In genomic region chr13:102609696-102610095, GRCh38 we compare ENCODE assay signal across 19 cellular contexts. TPM values are rescaled to one million over a fixed set of nuclear protein-coding genes. Genes with fewer than 3 reads are reported as not detected.
A peak's percentile ranks its signal among the peaks of the same experiment; 100 is the strongest.
DNase-seq lines count a peak whose midpoint lies in the region; ATAC-seq lines count a peak whose summit lies in the region.
"Had no signal": no experiment of that assay in that cellular context is flagged by ENCODE, and none has a peak within 500 bp of the region (broad histone marks: within the 10 kb centered on the region; RNA-seq: fewer than 3 reads in every experiment).

No MANE protein-coding gene starts in this region.

- H3K27me3 Mint-ChIP-seq in activated naive CD4-positive, alpha-beta T cell treated with anti-CD3 and anti-CD28 coated beads, Interleukin-2, amount 10 ng/mL, durations not matched to agents 7 days and 5 days = no peaks in the 10 kb centered on the region
- H3K27me3 Mint-ChIP-seq in T-helper 17 cell = no peaks in the 10 kb centered on the region
- no peaks in the 10 kb centered on the region for H3K27me3 Mint-ChIP-seq in activated naive CD8-positive, alpha-beta T cell treated with anti-CD3 and anti-CD28 coated beads, Interleukin-2, amount 50 U/mL, for 24 hours
- H3K27me3 Mint-ChIP-seq: CD4-positive, CD25-positive, alpha-beta regulatory T cell had no signal

- peak overlapping the region; percentile 79 for H3K27ac Mint-ChIP-seq in activated naive CD4-positive, alpha-beta T cell treated with anti-CD3 and anti-CD28 coated beads, Interleukin-2, amount 10 ng/mL, durations not matched to agents 7 days and 5 days
- peak overlapping the region; percentile 6 for H3K27ac Mint-ChIP-seq in T-helper 17 cell
- H3K27ac Mint-ChIP-seq in activated naive CD8-positive, alpha-beta T cell treated with anti-CD3 and anti-CD28 coated beads, Interleukin-2, amount 50 U/mL, for 24 hours = peak overlapping the region; percentile 90

- ATAC-seq in T-helper 17 cell = no peak
- peak; percentile 76 for ATAC-seq in activated naive CD8-positive, alpha-beta T cell treated with anti-CD3 and anti-CD28 coated beads, Interleukin-2, amount 50 U/mL, for 24 hours
- ATAC-seq in stimulated activated naive CD8-positive, alpha-beta T cell treated with anti-CD3 and anti-CD28 coated beads, Interleukin-15, Interleukin-2, amounts not matched to agents 100 U/mL and 50 U/mL, for 24 hours = peak; percentile 75
- ATAC-seq in HG03139 (IDR thresholded peaks at IDR 0.05; ENCODE audit: unreplicated experiment) = no peak
- ATAC-seq: left lobe of liver, sciatic nerve had no signal

- CTCF ChIA-PET in activated naive CD4-positive, alpha-beta T cell treated with anti-CD3 and anti-CD28 coated beads, Interleukin-2, amount 10 ng/mL, durations not matched to agents 7 days and 5 days (lab: Charles Lee) = no interaction called here

- DNase-seq in activated naive CD4-positive, alpha-beta T cell treated with anti-CD3 and anti-CD28 coated beads, Interleukin-2, amount 10 ng/mL, durations not matched to agents 7 days and 5 days = no peak
- no peak for DNase-seq in activated naive CD4-positive, alpha-beta T cell (lab: John Stamatoyannopoulos, UW)
- DNase-seq in T-helper 17 cell (no peak), NCI-H1694 (lab: John Stamatoyannopoulos, UW) (no peak)
- DNase-seq in activated naive CD8-positive, alpha-beta T cell treated with anti-CD3 and anti-CD28 coated beads, Interleukin-2, amount 50 U/mL, for 24 hours = no peak
- DNase-seq in stimulated activated naive CD8-positive, alpha-beta T cell treated with anti-CD3 and anti-CD28 coated beads, Interleukin-15, Interleukin-2, amounts not matched to agents 100 U/mL and 50 U/mL, for 24 hours = peak; percentile 17
- DNase-seq in effector CD4-positive, alpha-beta T cell = no peak
- DNase-seq: CD4-positive, CD25-positive, alpha-beta regulatory T cell; DMS153; glutamatergic neuron; NCI-H1105; NCI-H2029 treated with DMSO at 0.1 percent for 48 hours; NCI-H345; nephron progenitor cell; Right ventricle myocardium superior had no signal

- H3K4me1 Mint-ChIP-seq in activated naive CD4-positive, alpha-beta T cell treated with anti-CD3 and anti-CD28 coated beads, Interleukin-2, amount 10 ng/mL, durations not matched to agents 7 days and 5 days = peaks cover 46% of the 10 kb centered on the region
- H3K4me1 Mint-ChIP-seq in T-helper 17 cell = peaks cover 33% of the 10 kb centered on the region
- peaks cover 53% of the 10 kb centered on the region for H3K4me1 Mint-ChIP-seq in activated naive CD8-positive, alpha-beta T cell treated with anti-CD3 and anti-CD28 coated beads, Interleukin-2, amount 50 U/mL, for 24 hours
- H3K4me1 Mint-ChIP-seq: nephron progenitor cell had no signal

- no peak overlapping the region for H3K4me3 Mint-ChIP-seq in activated naive CD4-positive, alpha-beta T cell treated with anti-CD3 and anti-CD28 coated beads, Interleukin-2, amount 10 ng/mL, durations not matched to agents 7 days and 5 days
- H3K4me3 Mint-ChIP-seq in T-helper 17 cell = no peak overlapping the region
- H3K4me3 Mint-ChIP-seq in activated naive CD8-positive, alpha-beta T cell treated with anti-CD3 and anti-CD28 coated beads, Interleukin-2, amount 50 U/mL, for 24 hours = no peak overlapping the region
- H3K4me3 Mint-ChIP-seq: nephron progenitor cell had no signal

- H3K9me3 ChIP-seq in T-helper 17 cell (ENCODE audit: control insufficient read depth, low read length, poor library complexity, severe bottlenecking) = no peaks in the 10 kb centered on the region
- H3K9me3 ChIP-seq: thoracic aorta had no signal

- no peaks in the 10 kb centered on the region for H3K9me3 Mint-ChIP-seq in activated naive CD4-positive, alpha-beta T cell treated with anti-CD3 and anti-CD28 coated beads, Interleukin-2, amount 10 ng/mL, durations not matched to agents 7 days and 5 days
- H3K9me3 Mint-ChIP-seq in activated naive CD8-positive, alpha-beta T cell treated with anti-CD3 and anti-CD28 coated beads, Interleukin-2, amount 50 U/mL, for 24 hours = peaks cover 3% of the 10 kb centered on the region
- H3K9me3 Mint-ChIP-seq: CD4-positive, CD25-positive, alpha-beta regulatory T cell; nephron progenitor cell had no signal

- peaks cover 56% of the 10 kb centered on the region for H3K36me3 Mint-ChIP-seq in activated naive CD4-positive, alpha-beta T cell treated with anti-CD3 and anti-CD28 coated beads, Interleukin-2, amount 10 ng/mL, durations not matched to agents 7 days and 5 days
- H3K36me3 Mint-ChIP-seq in T-helper 17 cell (ENCODE audit: low read depth) = peaks cover 8% of the 10 kb centered on the region
- peaks cover 69% of the 10 kb centered on the region for H3K36me3 Mint-ChIP-seq in activated naive CD8-positive, alpha-beta T cell treated with anti-CD3 and anti-CD28 coated beads, Interleukin-2, amount 50 U/mL, for 24 hours (ENCODE audit: low read depth)

RNA-seq across cellular contexts. Expression of gene TPP2, which starts 12.9 kb away (rescaled TPM):
- total RNA-seq in T-helper 17 cell = 100 to 1,000 TPM in 1 of 2 donors, 10 to 100 TPM in 1; 92.5 to 124 TPM

Comparison
In these comparisons a context has a peak if more than half of its experiments do, and no peak if none do; other contexts are left out.
1. H3K27ac Mint-ChIP-seq: peak in every context shown above with its lines; median percentile 90 in activated naive CD8-positive, alpha-beta T cell treated with anti-CD3 and anti-CD28 coated beads, Interleukin-2, amount 50 U/mL, for 24 hours; 79 in activated naive CD4-positive, alpha-beta T cell treated with anti-CD3 and anti-CD28 coated beads, Interleukin-2, amount 10 ng/mL, durations not matched to agents 7 days and 5 days; 6 in T-helper 17 cell.
2. ATAC-seq: peak in activated naive CD8-positive, alpha-beta T cell treated with anti-CD3 and anti-CD28 coated beads, Interleukin-2, amount 50 U/mL, for 24 hours (single experiment) and stimulated activated naive CD8-positive, alpha-beta T cell treated with anti-CD3 and anti-CD28 coated beads, Interleukin-15, Interleukin-2, amounts not matched to agents 100 U/mL and 50 U/mL, for 24 hours (single experiment); none in T-helper 17 cell (single experiment) and HG03139 (single experiment).